In the genomic region with DNA sequence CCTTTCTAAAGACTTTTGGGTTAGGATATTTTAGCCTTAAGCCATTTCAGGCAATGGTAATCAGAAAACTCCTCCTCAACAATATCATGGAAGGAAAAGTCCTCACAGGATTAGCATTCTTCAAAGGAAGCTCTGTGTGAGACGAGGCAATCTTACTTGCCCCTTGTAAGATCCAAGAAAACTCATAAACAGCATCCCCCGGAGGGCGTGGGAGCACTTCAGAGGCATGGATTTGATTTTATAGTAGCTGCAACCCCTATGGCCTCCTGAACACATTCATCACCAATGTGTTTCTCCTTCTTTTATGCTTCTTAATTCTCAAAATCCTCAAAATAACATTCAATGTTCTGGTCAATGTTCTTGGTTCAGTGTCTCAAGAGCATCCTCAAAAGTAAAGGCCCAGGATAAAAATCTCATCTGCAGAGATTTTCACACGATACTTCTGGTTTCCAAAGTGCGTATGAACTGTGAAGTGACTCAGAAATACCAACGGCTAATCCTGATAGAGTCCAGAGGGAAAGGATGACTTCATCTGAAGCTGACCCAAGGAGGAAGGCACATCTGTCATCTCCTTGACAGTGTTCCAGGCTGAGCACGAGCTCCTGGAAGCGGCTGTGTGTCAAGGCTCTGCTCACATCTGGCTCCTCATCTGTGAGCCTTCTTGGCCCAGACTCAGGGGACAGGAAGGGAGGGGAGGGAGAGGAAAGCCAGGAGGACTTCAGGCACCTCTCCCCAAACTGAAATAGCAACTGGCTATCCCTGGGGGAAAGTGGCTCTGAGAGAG, we compare ENCODE assay signal across 8 cellular contexts. TPM values are rescaled to one million over a fixed set of nuclear protein-coding genes. Genes with fewer than 3 reads are reported as not detected.
DNase-seq lines count a peak whose midpoint lies in the region; ATAC-seq and TF ChIP-seq lines count a peak whose summit lies in the region.

No MANE protein-coding gene starts in this region.

- no peak overlapping the region; the same call in 1 of the 2 replicates for H2AK5ac ChIP-seq in IMR-90 (ENCODE audit: low read depth, low read length)

- H4K20me1 ChIP-seq in IMR-90 (ENCODE audit: insufficient read depth, low read length) = no peaks in the 10 kb centered on the region

- H3K4ac ChIP-seq in IMR-90 (ENCODE audit: low read depth, low read length) = no peak overlapping the region

- peak overlapping the region in 1 of 2 experiments; percentile 62; a peak in 2 of 4 replicates for H4K8ac ChIP-seq in IMR-90 (ENCODE audit: low read depth in 2 of 2, low read length in 2 of 2)

- H3K56ac ChIP-seq in IMR-90 (ENCODE audit: extremely low read depth, insufficient read depth, low read length) = no peak overlapping the region

- H2BK5ac ChIP-seq in IMR-90 (ENCODE audit: low read depth, low read length, poor library complexity, severe bottlenecking) = no peak overlapping the region

- H3K79me1 ChIP-seq in IMR-90 (ENCODE audit: low read depth in 1 of 2, low read length in 2 of 2) = no peaks in the 10 kb centered on the region

- peak overlapping the region; percentile 48 for H2AFZ ChIP-seq in IMR-90 (replicated peaks; ENCODE audit: low read length, poor library complexity)

- H3K14ac ChIP-seq in IMR-90 (replicated peaks; ENCODE audit: low read depth, low read length) = 0 out of 2 replicates have a peak overlapping the region, but pooled peaks have one; percentile 27

- no peak for TF ChIP-seq POLR2A in IMR-90 (IDR thresholded peaks at IDR 0.05; ENCODE audit: low read depth, low read length)

- WGBS in IMR-90 (ENCODE audit: extremely low coverage in 2 of 2, insufficient read length in 1 of 2), 2 experiments = 62% methylated on average over 2 of the region's 8 CpGs; no CpG with 5 or more reads in 1 of the 2 experiments
- WGBS in thymus = 89% methylated on average over 8 of the region's 8 CpGs

- H3K4me1 ChIP-seq in IMR-90 (ENCODE audit: control insufficient read depth, insufficient read depth, low read length) (peaks cover 5% of the 10 kb centered on the region; the same call in 1 of the 2 replicates), left lung (peaks cover 4 to 21% of the 10 kb centered on the region in 2 donors), thymus (ENCODE audit: control insufficient read depth, insufficient read depth, low read length) (no peaks in the 10 kb centered on the region)

- H3K23ac ChIP-seq in IMR-90 (ENCODE audit: low read depth, low read length) = no peak overlapping the region

- H2BK20ac ChIP-seq in IMR-90 (ENCODE audit: low read depth, low read length) = peak overlapping the region; percentile 62

- ATAC-seq in IMR-90 (ENCODE audit: low read depth) (peak; percentile 94), left lung (peak; percentile 80), HG03439 (IDR thresholded peaks at IDR 0.05; ENCODE audit: unreplicated experiment) (no peak)

- no peak overlapping the region for H3K4me3 ChIP-seq in IMR-90 (ENCODE audit: insufficient read depth, low read depth, low read length)
- H3K4me3 ChIP-seq in left lung = no peak overlapping the region
- H3K4me3 ChIP-seq in thymus (ENCODE audit: low read length) = no peak overlapping the region

- H3K27me3 ChIP-seq in IMR-90 (ENCODE audit: control insufficient read depth, insufficient read depth, low read length) (no peaks in the 10 kb centered on the region), left lung (no peaks in the 10 kb centered on the region), thymus (ENCODE audit: control insufficient read depth, insufficient read depth) (no peaks in the 10 kb centered on the region)

- H4K5ac ChIP-seq in IMR-90 (ENCODE audit: low read depth, low read length) = peak overlapping the region; percentile 61; the same call in 1 of the 2 replicates

- CTCF ChIA-PET in IMR-90 (lab: Yijun Ruan, JAX) = interaction anchor here (0.5 to 1.0 kb wide), 4 partner anchors 62 to 1620 kb away, joined by 3 to 4 read pairs (median 3); no protein-coding TSS in a partner anchor

- no peaks in the 10 kb centered on the region for H3K9me3 ChIP-seq in IMR-90 (ENCODE audit: control insufficient read depth, insufficient read depth, low read length)
- no peaks in the 10 kb centered on the region for H3K9me3 ChIP-seq in left lung
- H3K9me3 ChIP-seq in thymus (ENCODE audit: control insufficient read depth) = no peaks in the 10 kb centered on the region

- POLR2A ChIA-PET in IMR-90 (lab: Charles Lee; ENCODE audit: unreplicated experiment) = no interaction called here

- TF ChIP-seq RAD21 in IMR-90 (IDR thresholded peaks at IDR 0.05; ENCODE audit: low read length) = peak; percentile 33; the same call in 1 of the 2 replicates

- DNase-seq in IMR-90 = peak; percentile 100
- DNase-seq in left lung = peak in 1 of 2 donors; percentile 79
- DNase-seq in NCI-H2196 (lab: John Stamatoyannopoulos, UW; ENCODE audit: unreplicated experiment) = no peak
- DNase-seq in cerebellum (ENCODE audit: low spot score) = no peak
- no peak for DNase-seq in GDM1 (lab: John Stamatoyannopoulos, UW)

- H3K9ac ChIP-seq in IMR-90 (ENCODE audit: low read depth, low read length) = no peak overlapping the region

- BruUV-seq in IMR-90 (replicated peaks; lab: Mats Ljungman, UMichigan) = no TSS peak

- in situ Hi-C loops in IMR-90 (cut with MboI; ENCODE audit: low sequenced_read_pairs) = loop anchor here (5.0 kb wide), 1 partner anchor 184 kb away; no protein-coding TSS in a partner anchor

- H3K27ac ChIP-seq in IMR-90 (ENCODE audit: insufficient read depth, low read length) = peak overlapping the region; percentile 36; the same call in 1 of the 2 replicates
- H3K27ac ChIP-seq in cingulate gyrus (ENCODE audit: low read depth, low read length) = peak overlapping the region; percentile 2
- H3K27ac ChIP-seq in left lung = peak overlapping the region; percentile 58 to 82
- peak overlapping the region; percentile 11 for H3K27ac ChIP-seq in thymus (ENCODE audit: low read depth)

- TF ChIP-seq CTCF in IMR-90 (conservative IDR thresholded peaks at IDR 0.05; ENCODE audit: low read depth, low read length) (no peak), left lung (IDR thresholded peaks at IDR 0.05) (no peak)

- H3K4me2 ChIP-seq in IMR-90 (ENCODE audit: low read depth, low read length) = peak overlapping the region; percentile 24; the same call in 1 of the 2 replicates

- no peaks in the 10 kb centered on the region for H3K36me3 ChIP-seq in IMR-90 (ENCODE audit: control insufficient read depth, insufficient read depth, low read length)
- H3K36me3 ChIP-seq in left lung = no peaks in the 10 kb centered on the region
- no peaks in the 10 kb centered on the region for H3K36me3 ChIP-seq in thymus (ENCODE audit: control insufficient read depth, insufficient read depth)

- no peak overlapping the region; the same call in 1 of the 2 replicates for H2BK120ac ChIP-seq in IMR-90 (ENCODE audit: low read depth, low read length)

- peak overlapping the region; percentile 57 for H3K18ac ChIP-seq in IMR-90 (ENCODE audit: low read depth, low read length)

- dilution Hi-C loops in IMR-90 (cut with HindIII; ENCODE audit: low sequenced_read_pairs, unreplicated experiment) = no loop called here

- peak overlapping the region; percentile 50; the same call in 1 of the 3 replicates for H2BK15ac ChIP-seq in IMR-90 (ENCODE audit: low read depth, low read length)

- intact Hi-C loops in IMR-90 (cut with micrococcal nuclease) = loop anchor here (1.0 to 5.0 kb wide), 2 partner anchors 84 to 119 kb away; a partner anchor contains a TSS
- intact Hi-C loops in left lung (cut with DNase I) = no loop called here

- peak overlapping the region; percentile 16; the same call in 1 of the 2 replicates for H4K91ac ChIP-seq in IMR-90 (ENCODE audit: insufficient read depth, low read depth, low read length)

- no peaks in the 10 kb centered on the region for H3K9me1 ChIP-seq in IMR-90 (ENCODE audit: insufficient read depth, low read length)

- no peak overlapping the region for H2AK9ac ChIP-seq in IMR-90 (replicated peaks; ENCODE audit: low read depth, low read length, poor library complexity)

TF ChIP-seq in IMR-90, 13 proteins besides CTCF, POLR2A, EP300 and RAD21 (continues in another document):
- TF ChIP-seq, protein P1, sequence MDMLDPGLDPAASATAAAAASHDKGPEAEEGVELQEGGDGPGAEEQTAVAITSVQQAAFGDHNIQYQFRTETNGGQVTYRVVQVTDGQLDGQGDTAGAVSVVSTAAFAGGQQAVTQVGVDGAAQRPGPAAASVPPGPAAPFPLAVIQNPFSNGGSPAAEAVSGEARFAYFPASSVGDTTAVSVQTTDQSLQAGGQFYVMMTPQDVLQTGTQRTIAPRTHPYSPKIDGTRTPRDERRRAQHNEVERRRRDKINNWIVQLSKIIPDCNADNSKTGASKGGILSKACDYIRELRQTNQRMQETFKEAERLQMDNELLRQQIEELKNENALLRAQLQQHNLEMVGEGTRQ (IDR thresholded peaks at IDR 0.05; ENCODE audit: low read depth, low read length) = no peak
- TF ChIP-seq MAFK (IDR thresholded peaks at IDR 0.05; ENCODE audit: low read depth, low read length) (no peak), CEBPB (IDR thresholded peaks at IDR 0.05; ENCODE audit: low read depth, low read length) (peak; percentile 35; the same call in 1 of the 2 replicates), MXI1 (IDR thresholded peaks at IDR 0.05; ENCODE audit: borderline replicate concordance, low read depth, low read length) (peak; percentile 79; the same call in 1 of the 2 replicates), MAZ (IDR thresholded peaks at IDR 0.05; ENCODE audit: borderline replicate concordance, low read depth, low read length) (peak; percentile 35; the same call in 1 of the 2 replicates), NFE2L2 (IDR thresholded peaks at IDR 0.05; ENCODE audit: low read depth, low read length) (peak; percentile 9; the same call in 1 of the 2 replicates), RCOR1 (IDR thresholded peaks at IDR 0.05; ENCODE audit: insufficient replicate concordance, low read length) (peak; percentile 52), FOS (IDR thresholded peaks at IDR 0.05; ENCODE audit: low read depth, low read length) (peak; percentile 88), CHD1 (IDR thresholded peaks at IDR 0.05; ENCODE audit: low read depth, low read length) (no peak), RFX5 (IDR thresholded peaks at IDR 0.05; ENCODE audit: low read depth, low read length) (no peak)
- TF ChIP-seq, protein P2, sequence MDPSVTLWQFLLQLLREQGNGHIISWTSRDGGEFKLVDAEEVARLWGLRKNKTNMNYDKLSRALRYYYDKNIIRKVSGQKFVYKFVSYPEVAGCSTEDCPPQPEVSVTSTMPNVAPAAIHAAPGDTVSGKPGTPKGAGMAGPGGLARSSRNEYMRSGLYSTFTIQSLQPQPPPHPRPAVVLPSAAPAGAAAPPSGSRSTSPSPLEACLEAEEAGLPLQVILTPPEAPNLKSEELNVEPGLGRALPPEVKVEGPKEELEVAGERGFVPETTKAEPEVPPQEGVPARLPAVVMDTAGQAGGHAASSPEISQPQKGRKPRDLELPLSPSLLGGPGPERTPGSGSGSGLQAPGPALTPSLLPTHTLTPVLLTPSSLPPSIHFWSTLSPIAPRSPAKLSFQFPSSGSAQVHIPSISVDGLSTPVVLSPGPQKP (IDR thresholded peaks at IDR 0.05; ENCODE audit: borderline replicate concordance, low read depth, low read length) = no peak

RNA-seq across cellular contexts. Expression of a gene that starts 49.3 kb away (rescaled TPM):
- total RNA-seq in IMR-90 (2012; rRNA removed) (20.0 and 24.4 TPM in 2 replicates), left lung (10 to 100 TPM; 20.2 to 24.8 TPM), cerebellum (23.0 TPM)
- polyA plus RNA-seq in IMR-90 (2012; rRNA removed) (14.4 and 15.0 TPM in 2 replicates), thymus (7.5 TPM)
- polyA plus RNA-seq in IMR-90 (2012; cell fraction: cytosol; rRNA removed) = 10.8 and 14.7 TPM in 2 replicates
- 25.2 and 30.9 TPM in 2 replicates for polyA plus RNA-seq in IMR-90 (2012; cell fraction: nucleus; rRNA removed; ENCODE audit: low replicate concordance)

Comparison
In these comparisons a context has a peak if more than half of its experiments do, and no peak if none do; other contexts are left out.
1. H3K27ac ChIP-seq: peak in every context shown above with its lines; median percentile 70 in left lung; 36 in IMR-90; 11 in thymus; 2 in cingulate gyrus.